In the genomic region with DNA sequence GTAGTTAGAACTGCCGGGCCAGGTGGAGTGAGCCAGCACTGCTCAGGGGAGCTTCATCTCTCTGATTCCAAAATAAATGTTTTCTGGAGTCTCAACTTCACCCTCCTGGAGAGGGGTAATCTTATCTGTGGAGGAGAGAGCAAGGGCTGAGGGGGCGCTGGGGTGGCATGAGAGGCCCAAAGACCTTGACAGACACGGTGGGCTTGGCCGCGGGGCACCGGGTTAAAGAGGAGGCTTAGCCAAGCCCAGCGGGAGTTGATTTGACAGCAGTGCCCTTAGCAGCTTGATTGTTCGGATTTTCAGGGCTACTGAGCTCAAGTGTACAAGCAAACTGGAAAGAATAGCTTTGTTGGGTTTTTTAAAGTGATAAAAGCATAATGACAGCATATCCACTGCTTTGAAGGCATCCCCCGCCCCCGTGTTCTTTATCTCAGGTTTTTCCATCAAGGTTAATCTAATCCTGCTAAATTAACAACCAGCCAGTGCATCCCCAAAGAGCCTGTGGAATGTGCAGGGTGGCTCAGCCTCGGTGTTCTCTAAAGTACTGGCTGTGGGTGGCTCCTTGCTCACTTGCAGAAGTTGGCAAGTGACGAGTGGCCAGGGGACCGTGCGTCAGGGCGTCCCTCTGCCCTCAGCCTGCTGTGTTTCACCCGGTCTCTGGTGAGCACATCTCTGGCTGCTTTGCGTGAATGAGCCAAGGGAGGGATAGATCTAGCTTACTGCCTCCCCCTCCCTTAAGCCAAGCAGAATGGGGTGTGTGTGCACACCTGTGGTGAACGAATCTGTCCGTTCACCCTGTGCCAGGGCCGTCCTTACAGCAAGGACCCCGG, we compare ENCODE assay signal across 21 cellular contexts. TPM values are rescaled to one million over a fixed set of nuclear protein-coding genes. Genes with fewer than 3 reads are reported as not detected.
DNase-seq lines count a peak whose midpoint lies in the region; ATAC-seq, FAIRE-seq and TF ChIP-seq lines count a peak whose summit lies in the region.
"Had no signal": no experiment of that assay in that cellular context is flagged by ENCODE, and none has a peak within 500 bp of the region (broad histone marks: within the 10 kb centered on the region; RNA-seq: fewer than 3 reads in every experiment).

No MANE protein-coding gene starts in this region.

- no peak for FAIRE-seq in kidney (lab: Jason Lieb, UNC)
- FAIRE-seq: RCC 7860 had no signal

- no peaks in the 10 kb centered on the region for H3K4me1 Mint-ChIP-seq in T-helper 17 cell
- H3K4me1 Mint-ChIP-seq: CD4-positive, alpha-beta memory T cell had no signal

- H3K27me3 Mint-ChIP-seq in T-helper 17 cell = no peaks in the 10 kb centered on the region
- H3K27me3 Mint-ChIP-seq: CD4-positive, alpha-beta memory T cell had no signal

- H3K36me3 Mint-ChIP-seq in T-helper 17 cell (ENCODE audit: low read depth) = no peaks in the 10 kb centered on the region

- peaks cover 34% of the 10 kb centered on the region for H3K36me3 ChIP-seq in cardiac muscle cell
- peaks cover 8 to 20% of the 10 kb centered on the region in 2 donors for H3K36me3 ChIP-seq in kidney (ENCODE audit: control insufficient read depth in 1 of 2, insufficient read depth in 2 of 2, low read length in 2 of 2)

- no peak for TF ChIP-seq CTCF in cardiac muscle cell (IDR thresholded peaks at IDR 0.05; ENCODE audit: low read depth, low read length)
- no peak for TF ChIP-seq CTCF in kidney (IDR thresholded peaks at IDR 0.05; ENCODE audit: borderline replicate concordance, extremely low read depth, insufficient read depth)

- H3K9me3 ChIP-seq in cardiac muscle cell (ENCODE audit: low read depth) = no peaks in the 10 kb centered on the region
- H3K9me3 ChIP-seq in T-helper 17 cell (ENCODE audit: control insufficient read depth, low read length, poor library complexity, severe bottlenecking) = no peaks in the 10 kb centered on the region
- no peaks in the 10 kb centered on the region for H3K9me3 ChIP-seq in kidney (ENCODE audit: control insufficient read depth in 1 of 2, low read length in 2 of 2)
- H3K9me3 ChIP-seq: SJCRH30 had no signal

- intact Hi-C loops in Right ventricle myocardium superior (cut with DNase I) (no loop called here), kidney (cut with DNase I) (no loop called here)

- H3K4me1 ChIP-seq in cardiac muscle cell (ENCODE audit: low read depth) (peaks cover 7% of the 10 kb centered on the region), kidney (ENCODE audit: control insufficient read depth in 1 of 2, insufficient read depth in 1 of 2, low read depth in 1 of 2, low read length in 2 of 2) (no peaks in the 10 kb centered on the region)
- H3K4me1 ChIP-seq: SJCRH30 had no signal

- no peaks in the 10 kb centered on the region for H3K27me3 ChIP-seq in cardiac muscle cell
- H3K27me3 ChIP-seq: SJCRH30 had no signal

- no peak overlapping the region for H3K9ac ChIP-seq in kidney (ENCODE audit: low read length in 2 of 2)
- H3K9ac ChIP-seq: KMS-11 had no signal

- ATAC-seq in Right ventricle myocardium superior (ENCODE audit: poor library complexity) (no peak), T-helper 17 cell (no peak), HG02678 (IDR thresholded peaks at IDR 0.05; ENCODE audit: unreplicated experiment) (no peak), GM18873 (IDR thresholded peaks at IDR 0.05; ENCODE audit: low FRiP score, unreplicated experiment) (no peak)
- ATAC-seq: GM23338 had no signal

- H3K4me3 ChIP-seq in cardiac muscle cell (no peak overlapping the region), kidney (ENCODE audit: low read length in 2 of 2) (no peak overlapping the region)
- H3K4me3 ChIP-seq: GM23338, SJCRH30 had no signal

- no peak overlapping the region for H3K4me3 Mint-ChIP-seq in T-helper 17 cell
- H3K4me3 Mint-ChIP-seq: CD4-positive, alpha-beta memory T cell; GM23338 had no signal

- H3K27ac ChIP-seq in cardiac muscle cell (peak overlapping the region; percentile 62), kidney (ENCODE audit: low read depth in 2 of 2, low read length in 2 of 2) (no peak overlapping the region)
- H3K27ac ChIP-seq: KMS-11, SJCRH30 had no signal

- no peak for DNase-seq in cardiac muscle cell (ENCODE audit: low read depth in 1 of 2, low spot score in 1 of 2)
- DNase-seq in Right ventricle myocardium superior = no peak
- DNase-seq in T-helper 17 cell = no peak
- peak; percentile 49 for DNase-seq in kidney
- DNase-seq in SIG-M5 (lab: John Stamatoyannopoulos, UW) = no peak
- DNase-seq: AML-193; CD4-positive, alpha-beta memory T cell; DMS79 treated with DMSO at 0.1 percent for 48 hours; GDM1; NCI-H1092 treated with DMSO at 0.1 percent for 48 hours; NCI-H1694; NCI-H774; SJCRH30 had no signal

- H3K27ac Mint-ChIP-seq in T-helper 17 cell = peak overlapping the region; percentile 29
- H3K27ac Mint-ChIP-seq: CD4-positive, alpha-beta memory T cell; GM23338 had no signal

RNA-seq across cellular contexts. Expression of a gene that starts 5.5 kb away (rescaled TPM):
- total RNA-seq in cardiac muscle cell (not detected in 2 replicates), Right ventricle myocardium superior (not detected), T-helper 17 cell (not detected), kidney (not detected)
- polyA plus RNA-seq in cardiac muscle cell (0.45 TPM in 1 of 2 replicates, not detected in the other), kidney (ENCODE audit: insufficient read depth, low read depth, low replicate concordance) (not detected)
- total RNA-seq: A673; CD4-positive, alpha-beta memory T cell; GM23338; MCF 10A; NCI-H460; SJCRH30 had no signal
- polyA plus RNA-seq: CD4-positive, alpha-beta memory T cell; GM23338 had no signal

RNA-seq across cellular contexts. Expression of a gene that starts 48.0 kb away (rescaled TPM):
- total RNA-seq in cardiac muscle cell (0.39 and 4.0 TPM in 2 replicates), Right ventricle myocardium superior (0.59 TPM), T-helper 17 cell (not detected), kidney (0.25 TPM)
- polyA plus RNA-seq in cardiac muscle cell (0.24 and 0.43 TPM in 2 replicates), kidney (ENCODE audit: insufficient read depth, low read depth, low replicate concordance) (not detected)
- total RNA-seq: CD4-positive, alpha-beta memory T cell had no signal
- polyA plus RNA-seq: CD4-positive, alpha-beta memory T cell had no signal

RNA-seq across cellular contexts. Expression of a gene that starts 56.0 kb away (rescaled TPM):
- total RNA-seq in cardiac muscle cell (71.6 and 97.1 TPM in 2 replicates), Right ventricle myocardium superior (31.5 TPM), T-helper 17 cell (10 to 100 TPM; 34.9 to 35.8 TPM), kidney (63.6 TPM)
- polyA plus RNA-seq in cardiac muscle cell (41.8 and 60.5 TPM in 2 replicates), kidney (ENCODE audit: insufficient read depth, low read depth, low replicate concordance) (15.0 TPM)
